Comparison of ENCODE assay signal across 7 cellular contexts in the genomic region with DNA sequence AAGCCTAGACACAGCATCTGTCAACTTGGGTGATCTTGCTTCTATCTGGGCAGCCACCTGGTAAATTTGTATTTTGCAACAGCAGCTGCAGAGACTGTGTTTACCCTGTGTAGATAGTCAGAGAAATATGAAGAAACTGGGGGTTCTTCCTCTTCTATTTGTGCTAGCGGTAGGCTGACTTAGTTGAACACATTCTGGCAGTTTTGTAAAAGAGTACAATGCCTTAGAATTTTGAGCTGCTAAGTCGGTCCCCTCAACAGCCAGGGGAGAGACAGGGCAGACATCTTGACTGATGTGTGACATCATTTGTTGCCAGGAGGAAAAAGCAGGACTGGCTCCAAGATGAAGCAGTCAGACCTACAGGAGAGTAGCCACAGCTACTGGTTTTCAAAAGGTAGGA. TPM values are rescaled to one million over a fixed set of nuclear protein-coding genes. Genes with fewer than 3 reads are reported as not detected.
DNase-seq lines count a peak whose midpoint lies in the region; ATAC-seq, FAIRE-seq and TF ChIP-seq lines count a peak whose summit lies in the region.

No MANE protein-coding gene starts in this region.

- H3K4me1 ChIP-seq in adipocyte (ENCODE audit: control insufficient read depth, insufficient read depth, low read length) (no peaks in the 10 kb centered on the region), kidney (ENCODE audit: control insufficient read depth in 1 of 2, insufficient read depth in 1 of 2, low read depth in 1 of 2, low read length in 2 of 2) (no peaks in the 10 kb centered on the region)

- no peak for FAIRE-seq in kidney (lab: Jason Lieb, UNC)

- H3K9ac ChIP-seq in adipocyte (ENCODE audit: low read length): no peak overlapping the region
- H3K9ac ChIP-seq in kidney (ENCODE audit: low read length in 2 of 2): no peak overlapping the region

- TF ChIP-seq CTCF in kidney (IDR thresholded peaks at IDR 0.05; ENCODE audit: borderline replicate concordance, extremely low read depth, insufficient read depth): no peak

- H3K9me3 ChIP-seq in adipocyte (ENCODE audit: control insufficient read depth, low read length) (no peaks in the 10 kb centered on the region), kidney (ENCODE audit: control insufficient read depth in 1 of 2, low read length in 2 of 2) (peaks cover 0 to under 1% of the 10 kb centered on the region in 2 donors)

- H3K36me3 ChIP-seq in adipocyte (ENCODE audit: control insufficient read depth, insufficient read depth, low read length, severe bottlenecking) (no peaks in the 10 kb centered on the region), kidney (ENCODE audit: control insufficient read depth in 1 of 2, insufficient read depth in 2 of 2, low read length in 2 of 2) (no peaks in the 10 kb centered on the region)

- intact Hi-C loops in kidney (cut with DNase I): no loop called here

- no peak overlapping the region for H3K27ac ChIP-seq in kidney (ENCODE audit: low read depth in 2 of 2, low read length in 2 of 2)

- DNase-seq in NAMALWA (ENCODE audit: low spot score): peak; percentile 87
- peak; percentile 48 for DNase-seq in adipocyte (ENCODE audit: low read depth)
- DNase-seq in midbrain (lab: John Stamatoyannopoulos, UW): peak; percentile 26
- DNase-seq in kidney: no peak
- DNase-seq in stimulated activated naive CD8-positive, alpha-beta T cell treated with anti-CD3 and anti-CD28 coated beads, Interleukin-15, Interleukin-2, amounts not matched to agents 100 U/mL and 50 U/mL, for 24 hours: no peak

- H3K4me3 ChIP-seq in adipocyte (ENCODE audit: low read length) (no peak overlapping the region), kidney (ENCODE audit: low read length in 2 of 2) (no peak overlapping the region)

- H3K27me3 ChIP-seq in adipocyte (replicated peaks; ENCODE audit: control insufficient read depth, insufficient read depth, low read length): no peaks in the 10 kb centered on the region

- ATAC-seq in GM19351 (IDR thresholded peaks at IDR 0.05; ENCODE audit: unreplicated experiment) (peak; percentile 77), HG03159 (IDR thresholded peaks at IDR 0.05; ENCODE audit: unreplicated experiment) (no peak)
- no peak for ATAC-seq in stimulated activated naive CD8-positive, alpha-beta T cell treated with anti-CD3 and anti-CD28 coated beads, Interleukin-15, Interleukin-2, amounts not matched to agents 100 U/mL and 50 U/mL, for 24 hours

RNA-seq across cellular contexts. Expression of gene KCNJ6, which starts 53.7 kb away (rescaled TPM):
- total RNA-seq in kidney: 0.06 TPM
- polyA plus RNA-seq in kidney (ENCODE audit: insufficient read depth, low read depth, low replicate concordance): not detected

Comparison
In these comparisons a context has a peak if more than half of its experiments do, and no peak if none do; other contexts are left out.
1. DNase-seq: peak in NAMALWA (single experiment), adipocyte (single experiment) and midbrain (single experiment); none in kidney (single experiment) and stimulated activated naive CD8-positive, alpha-beta T cell treated with anti-CD3 and anti-CD28 coated beads, Interleukin-15, Interleukin-2, amounts not matched to agents 100 U/mL and 50 U/mL, for 24 hours (single experiment).